ENCODE assay signal across 13 cellular contexts in genomic region chr6:170075659-170076223, GRCh38.
DNase-seq lines count a peak whose midpoint lies in the region; ATAC-seq and TF ChIP-seq lines count a peak whose summit lies in the region.
"Had no signal": no experiment of that assay in that cellular context is flagged by ENCODE, and none has a peak within 500 bp of the region (broad histone marks: within the 10 kb centered on the region; RNA-seq: fewer than 3 reads in every experiment).

No MANE protein-coding gene starts in this region.

- peaks cover 20% of the 10 kb centered on the region for H3K27me3 Mint-ChIP-seq in neural progenitor cell (ENCODE audit: insufficient read depth, low read depth)

- 70 to 74% methylated on average over 19 of the region's 19 CpGs for WGBS in heart right ventricle, 2 donors

- H3K27me3 ChIP-seq in heart right ventricle (peaks cover 0 to 8% (median 0%) of the 10 kb centered on the region in 7 donors), neural progenitor cell (no peaks in the 10 kb centered on the region)

- TF ChIP-seq CTCF in heart right ventricle (IDR thresholded peaks at IDR 0.05), result no peak
- no peak for TF ChIP-seq CTCF in neural progenitor cell (IDR thresholded peaks at IDR 0.05)

- H3K9me3 ChIP-seq in heart right ventricle (peaks cover 0 to 6% (median 0%) of the 10 kb centered on the region in 11 donors), neural progenitor cell (ENCODE audit: low read depth) (peaks cover 8% of the 10 kb centered on the region)

- no peaks in the 10 kb centered on the region for H3K79me2 ChIP-seq in neural progenitor cell (ENCODE audit: low read depth)

- H3K4me2 ChIP-seq in neural progenitor cell, result no peak overlapping the region

- peaks cover 7% of the 10 kb centered on the region for H3F3A ChIP-seq in neural progenitor cell (ENCODE audit: low read depth)

- peaks cover 3% of the 10 kb centered on the region for H3K36me3 Mint-ChIP-seq in neural progenitor cell

- H3K4me1 ChIP-seq in heart right ventricle (no peaks in the 10 kb centered on the region), neural progenitor cell (peaks cover 8% of the 10 kb centered on the region)

- no peak overlapping the region for H3K4me3 ChIP-seq in heart right ventricle
- no peak overlapping the region for H3K4me3 ChIP-seq in neural progenitor cell
- H3K4me3 ChIP-seq: GM12878 had no signal

- no peaks in the 10 kb centered on the region for H4K20me1 ChIP-seq in neural progenitor cell (ENCODE audit: low read depth)

- no peak overlapping the region for H3K4me3 Mint-ChIP-seq in neural progenitor cell
- H3K4me3 Mint-ChIP-seq: activated CD4-positive, alpha-beta memory T cell treated with anti-CD3 and anti-CD28 coated beads, Interleukin-2, amount 10 ng/mL, durations not matched to agents 7 days and 5 days; central memory CD8-positive, alpha-beta T cell had no signal

- H3K9ac ChIP-seq in neural progenitor cell, result no peak overlapping the region

- intact Hi-C loops in heart right ventricle (cut with DNase I), result no loop called here

- ATAC-seq in heart right ventricle, result peak in 6 of 8 donors; percentile 35 to 75 (median 46)
- ATAC-seq in HG03342 (IDR thresholded peaks at IDR 0.05; ENCODE audit: unreplicated experiment), result no peak
- ATAC-seq: GM12878 had no signal

- peak; percentile 5 for DNase-seq in activated naive CD4-positive, alpha-beta T cell treated with anti-CD3 and anti-CD28 coated beads, Interleukin-2, amount 50 U/mL, for 16 hours
- no peak for DNase-seq in activated naive CD4-positive, alpha-beta T cell (lab: John Stamatoyannopoulos, UW)
- DNase-seq in heart right ventricle (no peak), neural progenitor cell (ENCODE audit: low spot score) (no peak), ureter (ENCODE audit: low spot score) (peak; percentile 40), NK-92 (lab: John Stamatoyannopoulos, UW; ENCODE audit: unreplicated experiment) (no peak)
- DNase-seq in stimulated activated CD4-positive, alpha-beta T cell treated with anti-CD3 and anti-CD28 coated beads, Interleukin-15, amount 100 ng/mL, for 24 hours, result no peak
- DNase-seq: activated CD4-positive, alpha-beta memory T cell treated with anti-CD3 and anti-CD28 coated beads, Interleukin-2, amount 10 ng/mL, durations not matched to agents 7 days and 5 days; hypothalamus; NCI-H2081 had no signal

- H3K27ac ChIP-seq in heart right ventricle (no peak overlapping the region), neural progenitor cell (no peak overlapping the region)

- peaks cover 20% of the 10 kb centered on the region for H3K9me3 Mint-ChIP-seq in neural progenitor cell
- H3K9me3 Mint-ChIP-seq: central memory CD8-positive, alpha-beta T cell had no signal

- H3K36me3 ChIP-seq in heart right ventricle (no peaks in the 10 kb centered on the region), neural progenitor cell (no peaks in the 10 kb centered on the region)

- no peak overlapping the region for H2AFZ ChIP-seq in neural progenitor cell (replicated peaks)

- peak overlapping the region; percentile 50 for H3K27ac Mint-ChIP-seq in neural progenitor cell
- H3K27ac Mint-ChIP-seq: activated CD4-positive, alpha-beta memory T cell treated with anti-CD3 and anti-CD28 coated beads, Interleukin-2, amount 10 ng/mL, durations not matched to agents 7 days and 5 days had no signal

- H3K4me1 Mint-ChIP-seq in neural progenitor cell, result peaks cover 19% of the 10 kb centered on the region
- H3K4me1 Mint-ChIP-seq: activated CD4-positive, alpha-beta memory T cell treated with anti-CD3 and anti-CD28 coated beads, Interleukin-2, amount 10 ng/mL, durations not matched to agents 7 days and 5 days; central memory CD8-positive, alpha-beta T cell had no signal

Comparison
In these comparisons a context has a peak if more than half of its experiments do, and no peak if none do; other contexts are left out.
1. DNase-seq: peak in activated naive CD4-positive, alpha-beta T cell treated with anti-CD3 and anti-CD28 coated beads, Interleukin-2, amount 50 U/mL, for 16 hours (single experiment) and ureter (single experiment); none in activated naive CD4-positive, alpha-beta T cell (0 of 4), heart right ventricle (0 of 2), neural progenitor cell (single experiment), stimulated activated CD4-positive, alpha-beta T cell treated with anti-CD3 and anti-CD28 coated beads, Interleukin-15, amount 100 ng/mL, for 24 hours (single experiment) and NK-92 (single experiment).